In genomic region chr2:76599732-76600368, GRCh38 we compare ENCODE assay signal across 8 cellular contexts.
DNase-seq lines count a peak whose midpoint lies in the region; ATAC-seq, FAIRE-seq and TF ChIP-seq lines count a peak whose summit lies in the region.

No MANE protein-coding gene starts in this region.

- no peak for TF ChIP-seq POLR2A in GM12878 (IDR thresholded peaks at IDR 0.05; ENCODE audit: low read depth, low read length)

- CTCF ChIA-PET in GM12878 (lab: Yijun Ruan, JAX): interaction anchor here (0.5 to 5.8 kb wide), 41 partner anchors 13 to 959 kb away, joined by 3 to 123 read pairs (median 4); no protein-coding TSS in a partner anchor

- H3K36me3 ChIP-seq in GM12878 (ENCODE audit: control insufficient read depth in 2 of 2, insufficient read depth in 2 of 2, low read length in 1 of 2) (no peaks in the 10 kb centered on the region), iPS-18a (ENCODE audit: control insufficient read depth, low read depth, low read length) (no peaks in the 10 kb centered on the region)

- H3K4me1 ChIP-seq in GM12878 (ENCODE audit: control insufficient read depth, insufficient read depth, low read length): no peaks in the 10 kb centered on the region
- peaks cover 3% of the 10 kb centered on the region for H3K4me1 ChIP-seq in iPS-18a (ENCODE audit: control insufficient read depth, low read depth, low read length)

- peak; percentile 100 for ATAC-seq in GM21515 (IDR thresholded peaks at IDR 0.05; ENCODE audit: unreplicated experiment)
- ATAC-seq in HG03575 (IDR thresholded peaks at IDR 0.05; ENCODE audit: extremely low read depth, insufficient number of reproducible peaks, low FRiP score, unreplicated experiment): peak; percentile 100
- ATAC-seq in GM12878: peak; percentile 100

- H3K4me3 ChIP-seq in GM12878 (no peak overlapping the region), iPS-18a (ENCODE audit: low read length) (no peak overlapping the region)

- RAD21 ChIA-PET in GM12878 (lab: Charles Lee; ENCODE audit: unreplicated experiment): interaction anchor here (0.7 to 2.8 kb wide), 10 partner anchors 67 to 959 kb away, joined by 3 to 32 read pairs (median 5); no protein-coding TSS in a partner anchor

- intact Hi-C loops in GM12878 (cut with micrococcal nuclease; ENCODE audit: unreplicated experiment): loop anchor here (1.0 to 5.0 kb wide), 5 partner anchors 402 to 959 kb away; no protein-coding TSS in a partner anchor

- H2AFZ ChIP-seq in GM12878 (ENCODE audit: control insufficient read depth, low read depth, low read length): no peak overlapping the region

- H3K9ac ChIP-seq in GM12878 (ENCODE audit: control insufficient read depth, insufficient read depth, low read length) (no peak overlapping the region), iPS-18a (ENCODE audit: low read length) (peak overlapping the region; percentile 36)

- H3K27me3 ChIP-seq in GM12878 (replicated peaks in 1 of 2; ENCODE audit: control insufficient read depth in 2 of 2, insufficient read depth in 2 of 2, low read length in 1 of 2): no peaks in the 10 kb centered on the region
- H3K27me3 ChIP-seq in iPS-18a (ENCODE audit: control insufficient read depth, insufficient read depth, low read length): no peaks in the 10 kb centered on the region

- peak; percentile 89 for TF ChIP-seq RAD21 in GM12878 (IDR thresholded peaks at IDR 0.05; ENCODE audit: insufficient read depth, low read depth, low read length)

- H3K27ac ChIP-seq in GM12878 (ENCODE audit: control insufficient read depth, insufficient read depth): no peak overlapping the region
- peak overlapping the region; percentile 53 for H3K27ac ChIP-seq in iPS-18a (ENCODE audit: low read length)

- no peaks in the 10 kb centered on the region for H3K79me2 ChIP-seq in GM12878 (ENCODE audit: control insufficient read depth, insufficient read depth, low read length)

- FAIRE-seq in GM12878 (lab: Jason Lieb, UNC): peak; percentile 70

- POLR2A ChIA-PET in GM12878 (lab: Charles Lee): no interaction called here

- SMC1A ChIA-PET in GM12878 (lab: Charles Lee; ENCODE audit: uncharacterized antibody, unreplicated experiment): interaction anchor here (0.7 to 3.3 kb wide), 21 partner anchors 9 to 813 kb away, joined by 3 to 51 read pairs (median 4); no protein-coding TSS in a partner anchor

- BruUV-seq in GM12878 (replicated peaks; lab: Mats Ljungman, UMichigan): no TSS peak

- DNase-seq in GDM1 (lab: John Stamatoyannopoulos, UW) (peak; percentile 39), NCI-H526 (lab: John Stamatoyannopoulos, UW) (peak; percentile 86 to 94), GM12878 (ENCODE audit: low read depth, low spot score) (peak; percentile 43), superior temporal gyrus (ENCODE audit: extremely low spot score) (peak; percentile 94), amniotic stem cell (lab: John Stamatoyannopoulos, UW) (no peak)

- H4K20me1 ChIP-seq in GM12878 (ENCODE audit: control insufficient read depth, insufficient read depth): no peaks in the 10 kb centered on the region

- TF ChIP-seq CTCF in GM12878 (IDR thresholded peaks at IDR 0.05 in 2 of 3, conservative IDR thresholded peaks at IDR 0.05 in 1 of 3; ENCODE audit: control insufficient read depth in 2 of 3, extremely low read depth in 1 of 3, insufficient read depth in 1 of 3, low read depth in 3 of 3, low read length in 3 of 3): peak; percentile 77 to 93 (median 84)

- TF ChIP-seq EP300 in GM12878 (IDR thresholded peaks at IDR 0.05; ENCODE audit: borderline replicate concordance in 1 of 2, control insufficient read depth in 1 of 2, low read depth in 2 of 2, low read length in 2 of 2): no peak

- H3K9me3 ChIP-seq in GM12878 (replicated peaks; ENCODE audit: control insufficient read depth, insufficient read depth, low read length) (no peaks in the 10 kb centered on the region), iPS-18a (ENCODE audit: control insufficient read depth, low read depth, low read length) (no peaks in the 10 kb centered on the region)

- H3K4me2 ChIP-seq in GM12878 (ENCODE audit: control insufficient read depth, insufficient read depth): no peak overlapping the region

- 16% methylated on average over 4 of the region's 4 CpGs for WGBS in GM12878 (ENCODE audit: insufficient coverage, insufficient replicate concordance, low lambda C conversion rate, missing lambda C conversion rate)

- in situ Hi-C loops in GM12878 (cut with MboI): loop anchor here (5.0 kb wide), 3 partner anchors 403 to 813 kb away; no protein-coding TSS in a partner anchor

TF ChIP-seq in GM12878, 131 proteins besides CTCF, POLR2A, EP300 and RAD21:
- TF ChIP-seq TCF7 (IDR thresholded peaks at IDR 0.05; ENCODE audit: borderline replicate concordance) (no peak), RUNX3 (IDR thresholded peaks at IDR 0.05; ENCODE audit: low read length) (0 out of 2 replicates have a peak, but pooled peaks have one; percentile 8), ZNF592 (IDR thresholded peaks at IDR 0.05) (0 out of 2 replicates have a peak, but pooled peaks have one; percentile 53), BRCA1 (IDR thresholded peaks at IDR 0.05; ENCODE audit: low read depth, low read length) (no peak), SKIL (IDR thresholded peaks at IDR 0.05; ENCODE audit: low read depth, poor library complexity, severe bottlenecking) (peak; percentile 39), SMC3 (IDR thresholded peaks at IDR 0.05; ENCODE audit: borderline replicate concordance, low read length) (peak; percentile 86), IRF4 (IDR thresholded peaks at IDR 0.05; ENCODE audit: low read depth, low read length) (0 out of 2 replicates have a peak, but pooled peaks have one; percentile 37), YY1 (IDR thresholded peaks at IDR 0.05; ENCODE audit: low read depth, low read length) (0 out of 2 replicates have a peak, but pooled peaks have one; percentile 15)
